ENCODE assay signal across 17 cellular contexts in the genomic region with DNA sequence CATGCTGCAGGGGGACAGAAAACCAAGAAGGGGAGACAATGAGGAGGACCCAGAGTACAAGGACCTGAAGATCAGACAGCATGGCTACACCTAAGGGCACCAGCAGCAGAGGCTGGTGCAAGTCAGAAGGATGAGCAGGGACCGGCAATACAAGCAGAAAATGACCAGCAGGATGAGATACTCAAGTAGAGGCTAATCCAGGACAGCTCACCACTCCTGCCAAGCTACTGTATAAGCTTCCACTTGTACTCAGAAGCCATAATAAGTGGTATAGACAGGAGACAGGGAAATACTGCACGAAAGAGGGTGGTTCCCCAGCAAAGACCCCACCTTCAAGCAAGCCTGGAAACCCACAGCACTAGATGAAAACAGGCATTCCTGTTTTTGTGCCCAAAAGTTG.
DNase-seq lines count a peak whose midpoint lies in the region; ATAC-seq, FAIRE-seq and TF ChIP-seq lines count a peak whose summit lies in the region.
"Had no signal": no experiment of that assay in that cellular context is flagged by ENCODE, and none has a peak within 500 bp of the region (broad histone marks: within the 10 kb centered on the region; RNA-seq: fewer than 3 reads in every experiment).

No MANE protein-coding gene starts in this region.

- POLR2A ChIA-PET in GM12878 (lab: Charles Lee), result interaction anchor here (0.5 to 1.9 kb wide), 5 partner anchors 15 to 140 kb away, joined by 3 to 6 read pairs (median 3); no protein-coding TSS in a partner anchor

- BruUV-seq in GM12878 (replicated peaks; lab: Mats Ljungman, UMichigan), result no TSS peak

- H3K4me3 ChIP-seq in GM12878 (no peak overlapping the region), psoas muscle (no peak overlapping the region), gastroesophageal sphincter (no peak overlapping the region)
- H3K4me3 ChIP-seq: GM23338 had no signal

- peaks cover 9% of the 10 kb centered on the region for H3K4me1 Mint-ChIP-seq in activated CD4-positive, alpha-beta T cell treated with anti-CD3 and anti-CD28 coated beads, Interleukin-2, amount 10 ng/mL, durations not matched to agents 24 days and 14 days

- peak overlapping the region; percentile 24; the same call in 1 of the 2 replicates for H2AFZ ChIP-seq in GM12878 (ENCODE audit: control insufficient read depth, low read depth, low read length)

- 100% methylated on average over 2 of the region's 2 CpGs for WGBS in GM12878 (ENCODE audit: insufficient coverage, insufficient replicate concordance, low lambda C conversion rate, missing lambda C conversion rate)
- WGBS in psoas muscle, 3 donors, result 27 to 60% (median 41%) methylated on average over 2 of the region's 2 CpGs
- 88 to 100% methylated on average over 1 to 2 of the region's 2 CpGs for WGBS in gastroesophageal sphincter (ENCODE audit: low coverage in 1 of 2), 2 donors

- SMC1A ChIA-PET in GM12878 (lab: Charles Lee; ENCODE audit: uncharacterized antibody, unreplicated experiment), result interaction anchor here (0.7 to 11.6 kb wide), 11 partner anchors 16 to 150 kb away, joined by 3 to 223 read pairs (median 4); no protein-coding TSS in a partner anchor

- in situ Hi-C loops in GM12878 (cut with MboI), result loop anchor here (5.0 to 10.0 kb wide), 3 partner anchors 73 to 1420 kb away; partner anchors contain the start of gene POU2AF1

- TF ChIP-seq POLR2A in GM12892 (IDR thresholded peaks at IDR 0.05; ENCODE audit: low read depth, low read length) (no peak), GM12878 (IDR thresholded peaks at IDR 0.05; ENCODE audit: low read depth, low read length) (no peak), gastroesophageal sphincter (IDR thresholded peaks at IDR 0.05) (no peak)

- TF ChIP-seq CTCF in GM12878 (IDR thresholded peaks at IDR 0.05 in 2 of 3, conservative IDR thresholded peaks at IDR 0.05 in 1 of 3; ENCODE audit: control insufficient read depth in 2 of 3, extremely low read depth in 1 of 3, insufficient read depth in 1 of 3, low read depth in 3 of 3, low read length in 3 of 3), result no peak
- TF ChIP-seq CTCF in psoas muscle (IDR thresholded peaks at IDR 0.05), result no peak
- TF ChIP-seq CTCF in gastroesophageal sphincter (IDR thresholded peaks at IDR 0.05), result no peak

- H3K36me3 Mint-ChIP-seq in activated CD4-positive, alpha-beta T cell treated with anti-CD3 and anti-CD28 coated beads, Interleukin-2, amount 10 ng/mL, durations not matched to agents 24 days and 14 days (ENCODE audit: low read depth), result no peaks in the 10 kb centered on the region
- H3K36me3 Mint-ChIP-seq: CD8-positive, alpha-beta memory T cell had no signal

- H4K20me1 ChIP-seq in GM12878 (ENCODE audit: control insufficient read depth, insufficient read depth), result no peaks in the 10 kb centered on the region

- H3K9me3 ChIP-seq in GM12878 (replicated peaks; ENCODE audit: control insufficient read depth, insufficient read depth, low read length), result peaks cover 20% of the 10 kb centered on the region; the same call in 2 of the 3 replicates
- H3K9me3 ChIP-seq in psoas muscle, result no peaks in the 10 kb centered on the region
- H3K9me3 ChIP-seq in gastroesophageal sphincter, result no peaks in the 10 kb centered on the region

- H3K4me1 ChIP-seq in GM12878 (ENCODE audit: control insufficient read depth, insufficient read depth, low read length), result peaks cover 34% of the 10 kb centered on the region
- H3K4me1 ChIP-seq in psoas muscle, result peaks cover 8% of the 10 kb centered on the region
- no peaks in the 10 kb centered on the region for H3K4me1 ChIP-seq in gastroesophageal sphincter
- H3K4me1 ChIP-seq: Caco-2 had no signal

- no peak for ATAC-seq in GM12878
- peak in 3 of 4 donors; percentile 27 to 57 (median 54) for ATAC-seq in psoas muscle
- no peak for ATAC-seq in gastroesophageal sphincter
- ATAC-seq: GM23338 had no signal

- no peak overlapping the region for H3K4me3 Mint-ChIP-seq in activated CD4-positive, alpha-beta T cell treated with anti-CD3 and anti-CD28 coated beads, Interleukin-2, amount 10 ng/mL, durations not matched to agents 24 days and 14 days
- H3K4me3 Mint-ChIP-seq: CD8-positive, alpha-beta memory T cell; GM23338 had no signal

- intact Hi-C loops in activated CD4-positive, alpha-beta T cell treated with anti-CD3 and anti-CD28 coated beads, Interleukin-2, amount 10 ng/mL, durations not matched to agents 24 days and 14 days (cut with micrococcal nuclease), result no loop called here
- intact Hi-C loops in GM12878 (cut with micrococcal nuclease; ENCODE audit: unreplicated experiment), result no loop called here
- intact Hi-C loops in psoas muscle (cut with DNase I), result loop anchor here in 1 of 2 donors (5.0 to 10.0 kb wide), 2 partner anchors 230 to 418 kb away; no protein-coding TSS in a partner anchor

- RAD21 ChIA-PET in GM12878 (lab: Charles Lee; ENCODE audit: unreplicated experiment), result interaction anchor here (0.9 to 14.2 kb wide), 7 partner anchors 10 to 123 kb away, joined by 3 to 185 read pairs (median 5); no protein-coding TSS in a partner anchor

- CTCF ChIA-PET in GM12878 (lab: Yijun Ruan, JAX), result interaction anchor here (1.2 to 4.5 kb wide), 4 partner anchors 9 to 150 kb away, joined by 3 to 36 read pairs (median 4); no protein-coding TSS in a partner anchor

- TF ChIP-seq RAD21 in GM12878 (IDR thresholded peaks at IDR 0.05; ENCODE audit: insufficient read depth, low read depth, low read length), result no peak

- no peaks in the 10 kb centered on the region for H3K79me2 ChIP-seq in GM12878 (ENCODE audit: control insufficient read depth, insufficient read depth, low read length)

- no peak overlapping the region for H3K4me2 ChIP-seq in GM12878 (ENCODE audit: control insufficient read depth, insufficient read depth)
- H3K4me2 ChIP-seq: GM23338 had no signal

- TF ChIP-seq EP300 in GM12878 (IDR thresholded peaks at IDR 0.05; ENCODE audit: borderline replicate concordance in 1 of 2, control insufficient read depth in 1 of 2, low read depth in 2 of 2, low read length in 2 of 2) (no peak), gastroesophageal sphincter (IDR thresholded peaks at IDR 0.05) (no peak)

- H3K27me3 Mint-ChIP-seq in activated CD4-positive, alpha-beta T cell treated with anti-CD3 and anti-CD28 coated beads, Interleukin-2, amount 10 ng/mL, durations not matched to agents 24 days and 14 days, result peaks cover 7% of the 10 kb centered on the region

- H3K9me3 Mint-ChIP-seq in activated CD4-positive, alpha-beta T cell treated with anti-CD3 and anti-CD28 coated beads, Interleukin-2, amount 10 ng/mL, durations not matched to agents 24 days and 14 days, result no peaks in the 10 kb centered on the region

- H3K27ac Mint-ChIP-seq in activated CD4-positive, alpha-beta T cell treated with anti-CD3 and anti-CD28 coated beads, Interleukin-2, amount 10 ng/mL, durations not matched to agents 24 days and 14 days, result no peak overlapping the region
- H3K27ac Mint-ChIP-seq: CD8-positive, alpha-beta memory T cell; GM23338 had no signal

- H3K36me3 ChIP-seq in GM12878 (ENCODE audit: control insufficient read depth in 2 of 2, insufficient read depth in 2 of 2, low read length in 1 of 2), result no peaks in the 10 kb centered on the region
- no peaks in the 10 kb centered on the region for H3K36me3 ChIP-seq in psoas muscle (ENCODE audit: insufficient read depth in 1 of 2, low read depth in 1 of 2)
- H3K36me3 ChIP-seq in gastroesophageal sphincter, result no peaks in the 10 kb centered on the region

- FAIRE-seq in GM12892 (lab: Jason Lieb, UNC) (peak; percentile 93), GM12878 (lab: Jason Lieb, UNC) (no peak), frontal cortex (lab: Jason Lieb, UNC) (no peak)
- FAIRE-seq: GM18507 had no signal

- no peak overlapping the region for H3K27ac ChIP-seq in GM12878 (ENCODE audit: control insufficient read depth, insufficient read depth)
- no peak overlapping the region for H3K27ac ChIP-seq in psoas muscle
- no peak overlapping the region for H3K27ac ChIP-seq in gastroesophageal sphincter
- H3K27ac ChIP-seq: 22Rv1 had no signal

- DNase-seq in activated CD4-positive, alpha-beta T cell treated with anti-CD3 and anti-CD28 coated beads, Interleukin-2, amount 10 ng/mL, durations not matched to agents 24 days and 14 days, result peak; percentile 48
- DNase-seq in activated CD4-positive, alpha-beta T cell treated with anti-CD3 and anti-CD28 coated beads for 1 hour, result no peak
- DNase-seq in GM12892 (ENCODE audit: insufficient read length), result no peak
- DNase-seq in GM12878 (ENCODE audit: low read depth, low spot score), result no peak
- no peak for DNase-seq in psoas muscle
- no peak for DNase-seq in NOMO-1 (lab: John Stamatoyannopoulos, UW; ENCODE audit: unreplicated experiment in 2 of 2)
- DNase-seq in frontal cortex (ENCODE audit: low spot score in 2 of 2), result no peak
- DNase-seq: Caco-2; CD8-positive, alpha-beta memory T cell; DND-41; GDM1; H7; IMR-90 had no signal

- no peak overlapping the region for H3K9ac ChIP-seq in GM12878 (ENCODE audit: control insufficient read depth, insufficient read depth, low read length)

- H3K27me3 ChIP-seq in GM12878 (replicated peaks in 1 of 2; ENCODE audit: control insufficient read depth in 2 of 2, insufficient read depth in 2 of 2, low read length in 1 of 2), result no peaks in the 10 kb centered on the region
- H3K27me3 ChIP-seq in psoas muscle (ENCODE audit: insufficient read depth in 3 of 3, low read length in 2 of 3), result no peaks in the 10 kb centered on the region
- no peaks in the 10 kb centered on the region for H3K27me3 ChIP-seq in gastroesophageal sphincter

TF ChIP-seq in GM12878, 131 proteins besides CTCF, POLR2A, EP300 and RAD21 (continues in another document):
- TF ChIP-seq CREB1 (IDR thresholded peaks at IDR 0.05; ENCODE audit: low read depth) (no peak), IRF3 (IDR thresholded peaks at IDR 0.05) (no peak), TARDBP (IDR thresholded peaks at IDR 0.05; ENCODE audit: borderline replicate concordance) (no peak), SPI1 (IDR thresholded peaks at IDR 0.05; ENCODE audit: borderline replicate concordance, insufficient read depth, low read depth, low read length) (no peak)

Comparison
In these comparisons a context has a peak if more than half of its experiments do, and no peak if none do; other contexts are left out.
1. ATAC-seq: peak in psoas muscle (3 of 4); none in GM12878 (single experiment) and gastroesophageal sphincter (single experiment).